Comparison of ENCODE assay signal across 1 cellular context in the genomic region with DNA sequence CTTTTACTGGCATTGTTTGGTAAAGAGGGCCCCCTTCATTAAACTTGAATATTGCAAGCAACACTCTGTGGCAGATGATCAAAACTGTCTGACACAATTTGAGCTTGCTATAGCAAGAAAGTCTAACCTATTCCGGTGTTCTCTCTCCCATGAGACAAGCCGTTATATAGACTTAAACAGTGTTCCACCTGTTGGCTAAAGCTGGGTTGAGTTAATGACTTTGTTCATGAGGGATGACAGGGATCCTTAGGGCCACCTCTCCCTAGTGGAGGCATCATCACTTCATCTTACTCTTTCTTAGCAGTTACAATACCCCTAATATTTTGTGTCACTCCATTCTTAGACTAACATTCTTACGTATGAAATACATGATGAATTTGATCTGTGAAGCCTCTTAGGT.
TF ChIP-seq lines count a peak whose summit lies in the region.

No MANE protein-coding gene starts in this region.

TF ChIP-seq in GM12878, 131 proteins besides CTCF, POLR2A, EP300 and RAD21:
- TF ChIP-seq ZNF24 (IDR thresholded peaks at IDR 0.05) (no peak), POLR2AphosphoS2 (IDR thresholded peaks at IDR 0.05; ENCODE audit: low read depth, low read length) (peak; percentile 37; the same call in 1 of the 2 replicates), POLR2AphosphoS5 (IDR thresholded peaks at IDR 0.05; ENCODE audit: low read length) (peak; percentile 76)
